1 cellular context compared by ENCODE assay signal in the genomic region with DNA sequence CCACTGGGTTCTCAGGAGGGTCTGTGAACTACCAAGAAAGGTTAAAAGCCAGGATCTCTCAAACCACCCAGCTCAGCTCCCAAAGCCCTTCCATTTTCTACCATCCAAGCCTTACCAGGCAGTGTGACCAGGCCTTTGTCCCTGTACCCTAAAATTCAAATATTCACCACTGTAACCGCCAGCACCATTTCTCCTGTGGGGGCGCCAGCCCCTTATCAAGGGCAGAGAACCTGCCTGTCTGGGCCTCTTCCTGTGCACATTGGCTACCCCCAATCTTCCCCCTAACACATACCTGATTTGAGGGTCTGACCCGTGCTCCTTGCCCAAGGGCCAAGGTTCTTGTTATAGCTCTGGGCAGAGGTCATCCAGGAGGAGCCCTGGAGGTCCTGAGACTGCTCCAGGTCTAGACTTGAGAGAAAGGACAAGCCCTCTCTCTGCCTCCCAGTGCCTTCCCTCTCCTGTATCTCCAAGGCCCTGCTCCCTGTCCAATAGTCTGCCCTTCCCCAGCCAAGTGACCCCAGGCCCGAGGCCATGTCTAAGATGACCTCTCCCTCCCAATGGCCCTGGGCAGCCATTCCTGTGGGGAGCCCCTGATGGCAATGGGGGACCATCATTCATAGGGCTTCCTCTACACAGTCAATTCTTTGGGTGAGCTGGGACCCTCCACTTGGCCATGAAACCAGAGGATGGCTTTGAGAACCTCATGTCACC.
TF ChIP-seq lines count a peak whose summit lies in the region.

No MANE protein-coding gene starts in this region.

TF ChIP-seq in K562, 482 proteins besides CTCF, POLR2A, EP300 and RAD21:
- no peak for TF ChIP-seq BRCA1 (IDR thresholded peaks at IDR 0.05)
- 0 out of 2 replicates have a peak, but pooled peaks have one; percentile 10 for TF ChIP-seq BRCA1 (CRISPR knock-in tag; IDR thresholded peaks at IDR 0.05)
- TF ChIP-seq ZBTB33 (CRISPR knock-in tag; IDR thresholded peaks at IDR 0.05) = peak; percentile 97
- TF ChIP-seq HMG20A (CRISPR knock-in tag; conservative IDR thresholded peaks at IDR 0.05) = no peak
- no peak for TF ChIP-seq TEAD2 (tag; IDR thresholded peaks at IDR 0.05)
- TF ChIP-seq RFX1 (IDR thresholded peaks at IDR 0.05) = no peak
- no peak for TF ChIP-seq ETS1 (conservative IDR thresholded peaks at IDR 0.05; ENCODE audit: control insufficient read depth, low read depth, low read length)
- TF ChIP-seq CTBP1 (IDR thresholded peaks at IDR 0.05; ENCODE audit: borderline replicate concordance) = no peak
